18 cellular contexts compared by ENCODE assay signal in the genomic region with DNA sequence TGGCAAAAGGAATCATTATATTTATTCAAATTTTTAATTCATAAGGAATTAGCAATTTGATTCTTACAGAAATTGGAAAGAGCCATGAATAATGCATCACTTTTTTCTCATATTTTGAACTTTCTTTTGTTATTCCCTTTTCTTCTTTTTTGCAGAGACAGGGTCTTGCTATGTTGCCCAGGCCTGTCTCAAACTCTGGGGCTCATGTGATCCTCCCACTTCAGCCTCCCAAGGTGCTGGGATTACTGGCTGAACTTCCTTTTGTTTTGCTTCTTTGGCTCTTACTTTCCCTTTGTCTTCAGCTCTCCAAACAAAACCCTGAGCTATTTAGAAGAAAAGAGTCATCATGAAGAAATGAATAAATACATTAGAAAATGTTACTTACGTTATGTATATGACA. TPM values are rescaled to one million over a fixed set of nuclear protein-coding genes. Genes with fewer than 3 reads are reported as not detected.
"Had no signal": no experiment of that assay in that cellular context is flagged by ENCODE, and none has a peak within 500 bp of the region (broad histone marks: within the 10 kb centered on the region; RNA-seq: fewer than 3 reads in every experiment).

No MANE protein-coding gene starts in this region.

- H3K27me3 Mint-ChIP-seq: stimulated activated memory B cell treated with anti-CD40 and anti-IgM and Interleukin-4, amounts not matched to agents 10 μg/mL and 1 μg/mL and 100 μg/mL, for 72 hours; stimulated activated naive CD8-positive, alpha-beta T cell treated with anti-CD3 and anti-CD28 coated beads, Interleukin-15, Interleukin-2, amounts not matched to agents 100 ng/mL and 50 ng/mL, for 24 hours had no signal

- H3K27ac Mint-ChIP-seq: stimulated activated memory B cell treated with anti-CD40 and anti-IgM and Interleukin-4, amounts not matched to agents 10 μg/mL and 1 μg/mL and 100 μg/mL, for 72 hours; stimulated activated naive CD8-positive, alpha-beta T cell treated with anti-CD3 and anti-CD28 coated beads, Interleukin-15, Interleukin-2, amounts not matched to agents 100 ng/mL and 50 ng/mL, for 24 hours had no signal

- H3K9me3 Mint-ChIP-seq: neural crest cell; stimulated activated memory B cell treated with anti-CD40 and anti-IgM and Interleukin-4, amounts not matched to agents 10 μg/mL and 1 μg/mL and 100 μg/mL, for 72 hours; stimulated activated naive CD8-positive, alpha-beta T cell treated with anti-CD3 and anti-CD28 coated beads, Interleukin-15, Interleukin-2, amounts not matched to agents 100 ng/mL and 50 ng/mL, for 24 hours had no signal

- H3K4me3 Mint-ChIP-seq: neural crest cell; stimulated activated memory B cell treated with anti-CD40 and anti-IgM and Interleukin-4, amounts not matched to agents 10 μg/mL and 1 μg/mL and 100 μg/mL, for 72 hours; stimulated activated naive CD8-positive, alpha-beta T cell treated with anti-CD3 and anti-CD28 coated beads, Interleukin-15, Interleukin-2, amounts not matched to agents 100 ng/mL and 50 ng/mL, for 24 hours had no signal

- H3K4me1 Mint-ChIP-seq: neural crest cell; stimulated activated memory B cell treated with anti-CD40 and anti-IgM and Interleukin-4, amounts not matched to agents 10 μg/mL and 1 μg/mL and 100 μg/mL, for 72 hours had no signal

- H3K36me3 Mint-ChIP-seq: stimulated activated memory B cell treated with anti-CD40 and anti-IgM and Interleukin-4, amounts not matched to agents 10 μg/mL and 1 μg/mL and 100 μg/mL, for 72 hours had no signal

- DNase-seq: esophagus squamous epithelium; foreskin fibroblast; glutamatergic neuron; islet precursor cell; mammary epithelial cell; naive thymus-derived CD4-positive, alpha-beta T cell; posterior cingulate gyrus; spleen; stimulated activated CD4-positive, alpha-beta T cell treated with anti-CD3 and anti-CD28 coated beads, Interleukin-15, amount 100 ng/mL, for 24 hours; stimulated activated CD4-positive, alpha-beta T cell treated with anti-CD3 and anti-CD28 coated beads, Interleukin-1b, Interleukin-23, amount 100 ng/mL, for 48 hours; stimulated activated CD4-positive, alpha-beta T cell treated with anti-CD3 and anti-CD28 coated beads, Interleukin-4, amount 100 ng/mL, for 24 hours; tibial artery; upper lobe of right lung had no signal

RNA-seq across cellular contexts. Expression of a gene that starts 30.8 kb away (rescaled TPM):
- total RNA-seq: left lobe of liver, mononuclear cell had no signal
